1 cellular context compared by ENCODE assay signal in the genomic region with DNA sequence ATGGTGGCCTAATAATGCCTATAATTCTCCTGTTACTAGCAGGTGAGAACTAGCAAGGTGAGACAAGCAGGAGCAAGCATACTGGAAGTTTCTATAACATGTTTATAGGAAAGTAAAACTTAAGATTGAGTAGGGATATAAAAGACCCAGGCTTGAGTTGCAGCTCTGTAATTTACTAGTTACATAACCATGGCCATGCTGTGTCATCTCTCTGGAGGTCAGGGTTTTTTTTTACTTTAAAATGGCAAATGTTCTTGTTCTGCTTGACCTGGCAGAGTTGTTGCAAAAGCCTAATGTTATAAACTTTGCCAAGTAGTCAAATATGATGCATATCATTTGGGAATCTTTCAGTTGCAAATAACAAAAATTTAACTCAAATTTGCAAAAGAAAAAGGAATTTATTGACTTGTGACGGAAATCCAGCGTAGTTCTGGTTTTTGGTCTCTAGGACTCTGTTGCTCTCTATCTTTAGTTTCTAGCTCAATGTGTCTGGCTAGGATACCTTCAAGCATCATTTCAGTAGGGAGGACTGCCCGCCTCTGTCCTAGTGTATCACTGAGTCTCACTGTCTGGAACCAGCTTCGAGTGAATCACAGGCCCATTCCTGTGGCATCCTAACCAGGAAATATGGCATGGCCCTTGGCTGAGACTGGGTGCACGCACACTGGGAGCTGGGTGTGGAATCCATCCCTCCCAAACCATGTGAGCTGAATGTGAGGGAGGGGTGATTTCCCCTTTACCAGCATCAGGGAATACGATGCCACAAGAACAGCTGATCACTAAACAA.
TF ChIP-seq lines count a peak whose summit lies in the region.

No MANE protein-coding gene starts in this region.

TF ChIP-seq in GM23338, 12 proteins besides CTCF, POLR2A, EP300 and RAD21:
- TF ChIP-seq JUNB (IDR thresholded peaks at IDR 0.05; ENCODE audit: unreplicated experiment) (no peak), ZNF331 (CRISPR knock-in tag; IDR thresholded peaks at IDR 0.05; ENCODE audit: low read depth) (no peak), EZH2 (IDR thresholded peaks at IDR 0.05; ENCODE audit: low read depth, unreplicated experiment) (no peak), POLR2AphosphoS5 (IDR thresholded peaks at IDR 0.05; ENCODE audit: low read depth) (no peak), NANOG (IDR thresholded peaks at IDR 0.05; ENCODE audit: borderline replicate concordance) (no peak), ZNF114 (CRISPR knock-in tag; IDR thresholded peaks at IDR 0.05) (no peak), EZH2phosphoT487 (IDR thresholded peaks at IDR 0.05; ENCODE audit: unreplicated experiment) (no peak), CREB1 (CRISPR knock-in tag; IDR thresholded peaks at IDR 0.05; ENCODE audit: low read depth) (no peak), STAT1 (IDR thresholded peaks at IDR 0.05; ENCODE audit: unreplicated experiment) (no peak)
- TF ChIP-seq, protein P1, sequence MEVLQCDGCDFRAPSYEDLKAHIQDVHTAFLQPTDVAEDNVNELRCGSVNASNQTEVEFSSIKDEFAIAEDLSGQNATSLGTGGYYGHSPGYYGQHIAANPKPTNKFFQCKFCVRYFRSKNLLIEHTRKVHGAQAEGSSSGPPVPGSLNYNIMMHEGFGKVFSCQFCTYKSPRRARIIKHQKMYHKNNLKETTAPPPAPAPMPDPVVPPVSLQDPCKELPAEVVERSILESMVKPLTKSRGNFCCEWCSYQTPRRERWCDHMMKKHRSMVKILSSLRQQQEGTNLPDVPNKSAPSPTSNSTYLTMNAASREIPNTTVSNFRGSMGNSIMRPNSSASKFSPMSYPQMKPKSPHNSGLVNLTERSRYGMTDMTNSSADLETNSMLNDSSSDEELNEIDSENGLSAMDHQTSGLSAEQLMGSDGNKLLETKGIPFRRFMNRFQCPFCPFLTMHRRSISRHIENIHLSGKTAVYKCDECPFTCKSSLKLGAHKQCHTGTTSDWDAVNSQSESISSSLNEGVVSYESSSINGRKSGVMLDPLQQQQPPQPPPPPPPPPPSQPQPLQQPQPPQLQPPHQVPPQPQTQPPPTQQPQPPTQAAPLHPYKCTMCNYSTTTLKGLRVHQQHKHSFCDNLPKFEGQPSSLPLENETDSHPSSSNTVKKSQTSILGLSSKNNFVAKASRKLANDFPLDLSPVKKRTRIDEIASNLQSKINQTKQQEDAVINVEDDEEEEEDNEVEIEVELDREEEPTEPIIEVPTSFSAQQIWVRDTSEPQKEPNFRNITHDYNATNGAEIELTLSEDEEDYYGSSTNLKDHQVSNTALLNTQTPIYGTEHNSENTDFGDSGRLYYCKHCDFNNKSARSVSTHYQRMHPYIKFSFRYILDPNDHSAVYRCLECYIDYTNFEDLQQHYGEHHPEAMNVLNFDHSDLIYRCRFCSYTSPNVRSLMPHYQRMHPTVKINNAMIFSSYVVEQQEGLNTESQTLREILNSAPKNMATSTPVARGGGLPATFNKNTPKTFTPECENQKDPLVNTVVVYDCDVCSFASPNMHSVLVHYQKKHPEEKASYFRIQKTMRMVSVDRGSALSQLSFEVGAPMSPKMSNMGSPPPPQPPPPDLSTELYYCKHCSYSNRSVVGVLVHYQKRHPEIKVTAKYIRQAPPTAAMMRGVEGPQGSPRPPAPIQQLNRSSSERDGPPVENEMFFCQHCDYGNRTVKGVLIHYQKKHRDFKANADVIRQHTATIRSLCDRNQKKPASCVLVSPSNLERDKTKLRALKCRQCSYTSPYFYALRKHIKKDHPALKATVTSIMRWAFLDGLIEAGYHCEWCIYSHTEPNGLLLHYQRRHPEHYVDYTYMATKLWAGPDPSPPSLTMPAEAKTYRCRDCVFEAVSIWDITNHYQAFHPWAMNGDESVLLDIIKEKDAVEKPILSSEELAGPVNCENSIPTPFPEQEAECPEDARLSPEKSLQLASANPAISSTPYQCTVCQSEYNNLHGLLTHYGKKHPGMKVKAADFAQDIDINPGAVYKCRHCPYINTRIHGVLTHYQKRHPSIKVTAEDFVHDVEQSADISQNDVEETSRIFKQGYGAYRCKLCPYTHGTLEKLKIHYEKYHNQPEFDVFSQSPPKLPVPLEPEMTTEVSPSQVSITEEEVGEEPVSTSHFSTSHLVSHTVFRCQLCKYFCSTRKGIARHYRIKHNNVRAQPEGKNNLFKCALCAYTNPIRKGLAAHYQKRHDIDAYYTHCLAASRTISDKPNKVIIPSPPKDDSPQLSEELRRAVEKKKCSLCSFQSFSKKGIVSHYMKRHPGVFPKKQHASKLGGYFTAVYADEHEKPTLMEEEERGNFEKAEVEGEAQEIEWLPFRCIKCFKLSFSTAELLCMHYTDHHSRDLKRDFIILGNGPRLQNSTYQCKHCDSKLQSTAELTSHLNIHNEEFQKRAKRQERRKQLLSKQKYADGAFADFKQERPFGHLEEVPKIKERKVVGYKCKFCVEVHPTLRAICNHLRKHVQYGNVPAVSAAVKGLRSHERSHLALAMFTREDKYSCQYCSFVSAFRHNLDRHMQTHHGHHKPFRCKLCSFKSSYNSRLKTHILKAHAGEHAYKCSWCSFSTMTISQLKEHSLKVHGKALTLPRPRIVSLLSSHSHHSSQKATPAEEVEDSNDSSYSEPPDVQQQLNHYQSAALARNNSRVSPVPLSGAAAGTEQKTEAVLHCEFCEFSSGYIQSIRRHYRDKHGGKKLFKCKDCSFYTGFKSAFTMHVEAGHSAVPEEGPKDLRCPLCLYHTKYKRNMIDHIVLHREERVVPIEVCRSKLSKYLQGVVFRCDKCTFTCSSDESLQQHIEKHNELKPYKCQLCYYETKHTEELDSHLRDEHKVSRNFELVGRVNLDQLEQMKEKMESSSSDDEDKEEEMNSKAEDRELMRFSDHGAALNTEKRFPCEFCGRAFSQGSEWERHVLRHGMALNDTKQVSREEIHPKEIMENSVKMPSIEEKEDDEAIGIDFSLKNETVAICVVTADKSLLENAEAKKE (CRISPR knock-in tag; IDR thresholded peaks at IDR 0.05): no peak
- TF ChIP-seq, protein P2, sequence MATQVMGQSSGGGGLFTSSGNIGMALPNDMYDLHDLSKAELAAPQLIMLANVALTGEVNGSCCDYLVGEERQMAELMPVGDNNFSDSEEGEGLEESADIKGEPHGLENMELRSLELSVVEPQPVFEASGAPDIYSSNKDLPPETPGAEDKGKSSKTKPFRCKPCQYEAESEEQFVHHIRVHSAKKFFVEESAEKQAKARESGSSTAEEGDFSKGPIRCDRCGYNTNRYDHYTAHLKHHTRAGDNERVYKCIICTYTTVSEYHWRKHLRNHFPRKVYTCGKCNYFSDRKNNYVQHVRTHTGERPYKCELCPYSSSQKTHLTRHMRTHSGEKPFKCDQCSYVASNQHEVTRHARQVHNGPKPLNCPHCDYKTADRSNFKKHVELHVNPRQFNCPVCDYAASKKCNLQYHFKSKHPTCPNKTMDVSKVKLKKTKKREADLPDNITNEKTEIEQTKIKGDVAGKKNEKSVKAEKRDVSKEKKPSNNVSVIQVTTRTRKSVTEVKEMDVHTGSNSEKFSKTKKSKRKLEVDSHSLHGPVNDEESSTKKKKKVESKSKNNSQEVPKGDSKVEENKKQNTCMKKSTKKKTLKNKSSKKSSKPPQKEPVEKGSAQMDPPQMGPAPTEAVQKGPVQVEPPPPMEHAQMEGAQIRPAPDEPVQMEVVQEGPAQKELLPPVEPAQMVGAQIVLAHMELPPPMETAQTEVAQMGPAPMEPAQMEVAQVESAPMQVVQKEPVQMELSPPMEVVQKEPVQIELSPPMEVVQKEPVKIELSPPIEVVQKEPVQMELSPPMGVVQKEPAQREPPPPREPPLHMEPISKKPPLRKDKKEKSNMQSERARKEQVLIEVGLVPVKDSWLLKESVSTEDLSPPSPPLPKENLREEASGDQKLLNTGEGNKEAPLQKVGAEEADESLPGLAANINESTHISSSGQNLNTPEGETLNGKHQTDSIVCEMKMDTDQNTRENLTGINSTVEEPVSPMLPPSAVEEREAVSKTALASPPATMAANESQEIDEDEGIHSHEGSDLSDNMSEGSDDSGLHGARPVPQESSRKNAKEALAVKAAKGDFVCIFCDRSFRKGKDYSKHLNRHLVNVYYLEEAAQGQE (IDR thresholded peaks at IDR 0.05; ENCODE audit: unreplicated experiment): no peak
- TF ChIP-seq, protein P3, sequence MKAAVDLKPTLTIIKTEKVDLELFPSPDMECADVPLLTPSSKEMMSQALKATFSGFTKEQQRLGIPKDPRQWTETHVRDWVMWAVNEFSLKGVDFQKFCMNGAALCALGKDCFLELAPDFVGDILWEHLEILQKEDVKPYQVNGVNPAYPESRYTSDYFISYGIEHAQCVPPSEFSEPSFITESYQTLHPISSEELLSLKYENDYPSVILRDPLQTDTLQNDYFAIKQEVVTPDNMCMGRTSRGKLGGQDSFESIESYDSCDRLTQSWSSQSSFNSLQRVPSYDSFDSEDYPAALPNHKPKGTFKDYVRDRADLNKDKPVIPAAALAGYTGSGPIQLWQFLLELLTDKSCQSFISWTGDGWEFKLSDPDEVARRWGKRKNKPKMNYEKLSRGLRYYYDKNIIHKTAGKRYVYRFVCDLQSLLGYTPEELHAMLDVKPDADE (IDR thresholded peaks at IDR 0.05): no peak
